ENCODE assay signal across 16 cellular contexts in genomic region chr20:34079818-34080217, GRCh38.
"Had no signal": no experiment of that assay in that cellular context is flagged by ENCODE, and none has a peak within 500 bp of the region (broad histone marks: within the 10 kb centered on the region; RNA-seq: fewer than 3 reads in every experiment).

No MANE protein-coding gene starts in this region.

- H3K27me3 ChIP-seq: neutrophil had no signal

- H3K4me3 Mint-ChIP-seq: dendritic cell treated with granulocyte-macrophage colony-stimulating factor and Interleukin-4, amounts not matched to agents 40 ng/mL and 50 ng/mL, for 4 days; naive thymus-derived CD4-positive, alpha-beta T cell; WTC11 had no signal

- ATAC-seq: naive thymus-derived CD4-positive, alpha-beta T cell; sciatic nerve; WTC11 had no signal

- H3K4me3 ChIP-seq: SK-N-MC, smooth muscle cell had no signal

- H3K27ac Mint-ChIP-seq: dendritic cell treated with granulocyte-macrophage colony-stimulating factor and Interleukin-4, amounts not matched to agents 40 ng/mL and 50 ng/mL, for 4 days; WTC11 had no signal

- H3K9me3 ChIP-seq: neutrophil had no signal

- H3K9me3 Mint-ChIP-seq: dendritic cell treated with granulocyte-macrophage colony-stimulating factor and Interleukin-4, amounts not matched to agents 40 ng/mL and 50 ng/mL, for 4 days; naive thymus-derived CD4-positive, alpha-beta T cell; WTC11 had no signal

- H3K27me3 Mint-ChIP-seq: dendritic cell treated with granulocyte-macrophage colony-stimulating factor and Interleukin-4, amounts not matched to agents 40 ng/mL and 50 ng/mL, for 4 days; naive thymus-derived CD4-positive, alpha-beta T cell had no signal

- H3K27ac ChIP-seq: neutrophil, parathyroid adenoma, SK-N-MC had no signal

- H3K4me1 Mint-ChIP-seq: WTC11 had no signal

- DNase-seq: activated CD4-positive, alpha-beta T cell treated with anti-CD3 and anti-CD28 coated beads for 4 hours; activated CD8-positive, alpha-beta memory T cell treated with anti-CD3 and anti-CD28 coated beads for 24 hours; activated CD8-positive, alpha-beta memory T cell treated with anti-CD3 and anti-CD28 coated beads, Interleukin-2, amount 50 U/mL, for 48 hours; activated gamma-delta T cell treated with Interleukin-2 at 50 U/mL for 16 hours; amniotic stem cell; effector CD8-positive, alpha-beta T cell; mesenchymal stem cell; naive thymus-derived CD4-positive, alpha-beta T cell; stimulated activated CD4-positive, alpha-beta T cell treated with anti-CD3 and anti-CD28 coated beads, Interleukin-4, amount 100 ng/mL, for 1 hour had no signal
